Comparison of ENCODE assay signal across 8 cellular contexts in genomic region chr2:109030870-109031480, GRCh38. TPM values are rescaled to one million over a fixed set of nuclear protein-coding genes. Genes with fewer than 3 reads are reported as not detected.
A peak's percentile ranks its signal among the peaks of the same experiment; 100 is the strongest.
DNase-seq lines count a peak whose midpoint lies in the region; ATAC-seq and TF ChIP-seq lines count a peak whose summit lies in the region.

No MANE protein-coding gene starts in this region.

- peaks cover 14% of the 10 kb centered on the region for H3K36me3 Mint-ChIP-seq in activated naive CD4-positive, alpha-beta T cell treated with anti-CD3 and anti-CD28 coated beads, Interleukin-2, amount 10 ng/mL, durations not matched to agents 7 days and 5 days

- peaks cover 5% of the 10 kb centered on the region for H3K9me3 Mint-ChIP-seq in activated naive CD4-positive, alpha-beta T cell treated with anti-CD3 and anti-CD28 coated beads, Interleukin-2, amount 10 ng/mL, durations not matched to agents 7 days and 5 days

- H3K4me1 Mint-ChIP-seq in activated naive CD4-positive, alpha-beta T cell treated with anti-CD3 and anti-CD28 coated beads, Interleukin-2, amount 10 ng/mL, durations not matched to agents 7 days and 5 days: peaks cover 52% of the 10 kb centered on the region

- CTCF ChIA-PET in activated naive CD4-positive, alpha-beta T cell treated with anti-CD3 and anti-CD28 coated beads, Interleukin-2, amount 10 ng/mL, durations not matched to agents 7 days and 5 days (lab: Charles Lee): no interaction called here

- intact Hi-C loops in lower lobe of right lung (cut with DNase I) (no loop called here), testis (cut with DNase I; ENCODE audit: low total_unique reads) (no loop called here)

- peak overlapping the region; percentile 66 for H3K4me3 Mint-ChIP-seq in activated naive CD4-positive, alpha-beta T cell treated with anti-CD3 and anti-CD28 coated beads, Interleukin-2, amount 10 ng/mL, durations not matched to agents 7 days and 5 days

- no peaks in the 10 kb centered on the region for H3K36me3 ChIP-seq in lower lobe of right lung
- H3K36me3 ChIP-seq in testis (ENCODE audit: low read depth, missing control alignments): no peaks in the 10 kb centered on the region

- H3K9me3 ChIP-seq in lower lobe of right lung (no peaks in the 10 kb centered on the region), testis (no peaks in the 10 kb centered on the region)

- no peaks in the 10 kb centered on the region for H3K27me3 Mint-ChIP-seq in activated naive CD4-positive, alpha-beta T cell treated with anti-CD3 and anti-CD28 coated beads, Interleukin-2, amount 10 ng/mL, durations not matched to agents 7 days and 5 days

- H3K4me3 ChIP-seq in lower lobe of right lung (peak overlapping the region; percentile 59), testis (peak overlapping the region; percentile 34 to 47)

- peak; percentile 44 to 57 for ATAC-seq in activated CD4-positive, CD25-positive, alpha-beta regulatory T cell treated with anti-CD3 and anti-CD28 coated beads, Interleukin-2, amount 50 U/mL, for 24 hours
- ATAC-seq in lower lobe of right lung: peak in 1 of 2 donors; percentile 2
- ATAC-seq in GM18511 (IDR thresholded peaks at IDR 0.05; ENCODE audit: unreplicated experiment): no peak

- TF ChIP-seq POLR2A in testis (IDR thresholded peaks at IDR 0.05): no peak

- H3K27me3 ChIP-seq in lower lobe of right lung (ENCODE audit: low read depth) (no peaks in the 10 kb centered on the region), testis (no peaks in the 10 kb centered on the region)

- WGBS in testis, 2 donors: 32 to 41% methylated on average over 14 of the region's 14 CpGs

- H3K27ac ChIP-seq in lower lobe of right lung (peak overlapping the region; percentile 79), testis (no peak overlapping the region)

- DNase-seq in activated CD4-positive, CD25-positive, alpha-beta regulatory T cell treated with anti-CD3 and anti-CD28 coated beads, Interleukin-2, amount 50 U/mL, for 72 hours: no peak
- peak; percentile 36 for DNase-seq in activated naive CD4-positive, alpha-beta T cell treated with anti-CD3 and anti-CD28 coated beads, Interleukin-2, amount 10 ng/mL, durations not matched to agents 7 days and 5 days
- DNase-seq in lower lobe of right lung: no peak
- no peak for DNase-seq in testis
- no peak for DNase-seq in NCI-H526 (lab: John Stamatoyannopoulos, UW)
- DNase-seq in ureter (ENCODE audit: low spot score): no peak

- peak overlapping the region; percentile 97 for H3K27ac Mint-ChIP-seq in activated naive CD4-positive, alpha-beta T cell treated with anti-CD3 and anti-CD28 coated beads, Interleukin-2, amount 10 ng/mL, durations not matched to agents 7 days and 5 days

- no peak for TF ChIP-seq CTCF in lower lobe of right lung (IDR thresholded peaks at IDR 0.05)
- TF ChIP-seq CTCF in testis (IDR thresholded peaks at IDR 0.05): no peak

- H3K4me1 ChIP-seq in lower lobe of right lung (peaks cover 18% of the 10 kb centered on the region), testis (peaks cover 5% of the 10 kb centered on the region)

RNA-seq across cellular contexts. Expression of gene EDAR, which starts 42.0 kb away (rescaled TPM):
- total RNA-seq in lower lobe of right lung (0.12 TPM), testis (under 1 TPM; 0.39 to 0.74 TPM), ureter (0.96 TPM)
- polyA plus RNA-seq in testis (ENCODE audit: insufficient read depth, low read depth, low replicate concordance): 0.30 TPM
